Comparison of ENCODE assay signal across 8 cellular contexts in genomic region chr2:76599732-76600368, GRCh38.
A peak's percentile ranks its signal among the peaks of the same experiment; 100 is the strongest.
DNase-seq lines count a peak whose midpoint lies in the region; ATAC-seq and TF ChIP-seq lines count a peak whose summit lies in the region.

No MANE protein-coding gene starts in this region.

- H2BK12ac ChIP-seq in mesenchymal stem cell (ENCODE audit: low read length in 2 of 2) = no peak overlapping the region

- peak overlapping the region; percentile 38 for H3K27ac ChIP-seq in 22Rv1
- no peak overlapping the region for H3K27ac ChIP-seq in Panc1 (ENCODE audit: low read length)
- H3K27ac ChIP-seq in endodermal cell (ENCODE audit: low read depth, low read length) = no peak overlapping the region
- H3K27ac ChIP-seq in mesenchymal stem cell (ENCODE audit: low read length, poor library complexity, severe bottlenecking) = no peak overlapping the region

- no peak overlapping the region for H3K4me3 Mint-ChIP-seq in endodermal cell
- no peak overlapping the region for H3K4me3 Mint-ChIP-seq in activated CD4-positive, alpha-beta memory T cell treated with anti-CD3 and anti-CD28 coated beads, Interleukin-2, amount 10 ng/mL, durations not matched to agents 7 days and 5 days

- H3K4me1 ChIP-seq in Panc1 (ENCODE audit: control insufficient read depth, insufficient read depth, low read length) (no peaks in the 10 kb centered on the region), endodermal cell (ENCODE audit: control insufficient read depth, insufficient read depth, low read length) (no peaks in the 10 kb centered on the region), mesenchymal stem cell (ENCODE audit: control insufficient read depth, insufficient read depth, low read depth, low read length) (no peaks in the 10 kb centered on the region)

- H2BK5ac ChIP-seq in mesenchymal stem cell (ENCODE audit: low read depth, low read length, poor library complexity, severe bottlenecking) = no peak overlapping the region

- no peak overlapping the region for H3K14ac ChIP-seq in mesenchymal stem cell (ENCODE audit: low read length in 2 of 2)

- H2AK5ac ChIP-seq in mesenchymal stem cell (ENCODE audit: low read length, severe bottlenecking) = no peak overlapping the region

- H3K4me1 Mint-ChIP-seq in endodermal cell = peaks cover 5% of the 10 kb centered on the region
- H3K4me1 Mint-ChIP-seq in activated CD4-positive, alpha-beta memory T cell treated with anti-CD3 and anti-CD28 coated beads, Interleukin-2, amount 10 ng/mL, durations not matched to agents 7 days and 5 days = no peaks in the 10 kb centered on the region

- in situ Hi-C loops in Panc1 (cut with HindIII; ENCODE audit: low pct_unique_long_range_greater_than_20kb, low sequenced_read_pairs) = no loop called here

- no peak overlapping the region for H3K4ac ChIP-seq in mesenchymal stem cell (ENCODE audit: low read depth in 1 of 2, low read length in 2 of 2)

- no peak overlapping the region for H2BK15ac ChIP-seq in mesenchymal stem cell (ENCODE audit: low read depth, poor library complexity, severe bottlenecking)

- H2BK120ac ChIP-seq in mesenchymal stem cell (ENCODE audit: low read depth, low read length) = no peak overlapping the region

- H3K36me3 Mint-ChIP-seq in endodermal cell (ENCODE audit: low read depth) = peaks cover 8% of the 10 kb centered on the region
- H3K36me3 Mint-ChIP-seq in activated CD4-positive, alpha-beta memory T cell treated with anti-CD3 and anti-CD28 coated beads, Interleukin-2, amount 10 ng/mL, durations not matched to agents 7 days and 5 days (ENCODE audit: low read depth) = no peaks in the 10 kb centered on the region

- H3K4me2 ChIP-seq in mesenchymal stem cell (ENCODE audit: low read length, poor library complexity, severe bottlenecking) = no peak overlapping the region

- no peak overlapping the region for H4K91ac ChIP-seq in mesenchymal stem cell (ENCODE audit: low read length)

- CTCF ChIA-PET in Panc1 (lab: Charles Lee) = interaction anchor here (1.2 kb wide), 1 partner anchor 870 kb away, joined by 3 read pairs; no protein-coding TSS in a partner anchor
- CTCF ChIA-PET in activated CD4-positive, alpha-beta memory T cell treated with anti-CD3 and anti-CD28 coated beads, Interleukin-2, amount 10 ng/mL, durations not matched to agents 7 days and 5 days (lab: Charles Lee) = interaction anchor here (0.8 to 2.0 kb wide), 2 partner anchors 403 to 811 kb away, joined by 3 to 5 read pairs; no protein-coding TSS in a partner anchor

- H3K23ac ChIP-seq in mesenchymal stem cell (ENCODE audit: low read length in 2 of 2) = no peak overlapping the region

- peak; percentile 97 for ATAC-seq in HG02571 (IDR thresholded peaks at IDR 0.05; ENCODE audit: unreplicated experiment)
- ATAC-seq in Panc1 = peak; percentile 90

- H3K18ac ChIP-seq in mesenchymal stem cell (ENCODE audit: low read depth in 1 of 2, low read length in 2 of 2) = no peak overlapping the region

- no peaks in the 10 kb centered on the region for H3K9me3 Mint-ChIP-seq in endodermal cell
- peaks cover 5% of the 10 kb centered on the region for H3K9me3 Mint-ChIP-seq in activated CD4-positive, alpha-beta memory T cell treated with anti-CD3 and anti-CD28 coated beads, Interleukin-2, amount 10 ng/mL, durations not matched to agents 7 days and 5 days

- no peak overlapping the region for H3K4me3 ChIP-seq in GM12875 (ENCODE audit: low read depth, low read length)
- no peak overlapping the region for H3K4me3 ChIP-seq in Panc1 (ENCODE audit: low read depth in 2 of 2, low read length in 2 of 2)
- no peak overlapping the region for H3K4me3 ChIP-seq in endodermal cell (ENCODE audit: low read length)
- no peak overlapping the region for H3K4me3 ChIP-seq in mesenchymal stem cell (ENCODE audit: insufficient read depth in 1 of 2, low read depth in 1 of 2, low read length in 2 of 2)

- no peak overlapping the region for H2AFZ ChIP-seq in mesenchymal stem cell (ENCODE audit: low read depth, low read length)

- BruUV-seq in Panc1 (replicated peaks; lab: Mats Ljungman, UMichigan) = no TSS peak

- no peaks in the 10 kb centered on the region for H3K79me1 ChIP-seq in mesenchymal stem cell (replicated peaks; ENCODE audit: low read length, poor library complexity, severe bottlenecking)

- POLR2A ChIA-PET in Panc1 (lab: Charles Lee) = no interaction called here
- POLR2A ChIA-PET in activated CD4-positive, alpha-beta memory T cell treated with anti-CD3 and anti-CD28 coated beads, Interleukin-2, amount 10 ng/mL, durations not matched to agents 7 days and 5 days (lab: Charles Lee) = no interaction called here

- H3K27me3 ChIP-seq in Panc1 (ENCODE audit: control insufficient read depth, insufficient read depth, low read length) = no peaks in the 10 kb centered on the region
- no peaks in the 10 kb centered on the region for H3K27me3 ChIP-seq in endodermal cell (ENCODE audit: control insufficient read depth, insufficient read depth, low read length, poor library complexity, severe bottlenecking)
- no peaks in the 10 kb centered on the region for H3K27me3 ChIP-seq in mesenchymal stem cell (ENCODE audit: control insufficient read depth in 1 of 2, insufficient read depth in 1 of 2, low read length in 2 of 2)

- intact Hi-C loops in Panc1 (cut with micrococcal nuclease; ENCODE audit: unreplicated experiment) = loop anchor here (2.0 kb wide), 2 partner anchors 401 to 813 kb away; no protein-coding TSS in a partner anchor

- TF ChIP-seq CTCF in 22Rv1 (IDR thresholded peaks at IDR 0.05) (peak; percentile 92), GM12875 (IDR thresholded peaks at IDR 0.05; ENCODE audit: borderline replicate concordance, insufficient read depth, low read depth, low read length) (peak; percentile 79), Panc1 (IDR thresholded peaks at IDR 0.05) (peak; percentile 82), endodermal cell (conservative IDR thresholded peaks at IDR 0.05) (peak; percentile 98)

- H4K8ac ChIP-seq in mesenchymal stem cell (ENCODE audit: low read length) = no peak overlapping the region

- H3K36me3 ChIP-seq in Panc1 (ENCODE audit: control insufficient read depth, insufficient read depth, low read length) (no peaks in the 10 kb centered on the region), endodermal cell (ENCODE audit: control insufficient read depth, insufficient read depth, low read length) (no peaks in the 10 kb centered on the region), mesenchymal stem cell (ENCODE audit: control insufficient read depth in 1 of 2, insufficient read depth in 2 of 2, low read depth in 1 of 2, low read length in 2 of 2) (no peaks in the 10 kb centered on the region)

- H3K9ac ChIP-seq in endodermal cell (ENCODE audit: extremely low read depth, low read length, poor library complexity, severe bottlenecking) (no peak overlapping the region), mesenchymal stem cell (ENCODE audit: low read length) (no peak overlapping the region)

- H3K27me3 Mint-ChIP-seq in endodermal cell (ENCODE audit: insufficient read depth) = no peaks in the 10 kb centered on the region
- H3K27me3 Mint-ChIP-seq in activated CD4-positive, alpha-beta memory T cell treated with anti-CD3 and anti-CD28 coated beads, Interleukin-2, amount 10 ng/mL, durations not matched to agents 7 days and 5 days = no peaks in the 10 kb centered on the region

- H3K9me3 ChIP-seq in Panc1 (ENCODE audit: control insufficient read depth, insufficient read depth, low read depth, low read length) (no peaks in the 10 kb centered on the region), endodermal cell (ENCODE audit: control insufficient read depth, low read length) (no peaks in the 10 kb centered on the region), mesenchymal stem cell (ENCODE audit: control insufficient read depth, low read length) (no peaks in the 10 kb centered on the region)

- H3K27ac Mint-ChIP-seq in endodermal cell = no peak overlapping the region
- H3K27ac Mint-ChIP-seq in activated CD4-positive, alpha-beta memory T cell treated with anti-CD3 and anti-CD28 coated beads, Interleukin-2, amount 10 ng/mL, durations not matched to agents 7 days and 5 days = no peak overlapping the region

- WGBS in endodermal cell (ENCODE audit: insufficient coverage in 1 of 2, insufficient read length in 1 of 2), 2 experiments = 0 to 25% methylated on average over 2 to 4 of the region's 4 CpGs
- WGBS in mesenchymal stem cell = 28% methylated on average over 3 of the region's 4 CpGs

- DNase-seq in M059J (ENCODE audit: low read depth) (peak; percentile 52), Panc1 (ENCODE audit: low read depth, low spot score) (peak; percentile 54), endodermal cell (peak; percentile 87), mesenchymal stem cell (peak; percentile 85)
- DNase-seq in activated CD4-positive, alpha-beta memory T cell treated with anti-CD3 and anti-CD28 coated beads, Interleukin-2, amount 10 ng/mL, durations not matched to agents 7 days and 5 days = no peak
